Comparison of ENCODE assay signal across 8 cellular contexts in the genomic region with DNA sequence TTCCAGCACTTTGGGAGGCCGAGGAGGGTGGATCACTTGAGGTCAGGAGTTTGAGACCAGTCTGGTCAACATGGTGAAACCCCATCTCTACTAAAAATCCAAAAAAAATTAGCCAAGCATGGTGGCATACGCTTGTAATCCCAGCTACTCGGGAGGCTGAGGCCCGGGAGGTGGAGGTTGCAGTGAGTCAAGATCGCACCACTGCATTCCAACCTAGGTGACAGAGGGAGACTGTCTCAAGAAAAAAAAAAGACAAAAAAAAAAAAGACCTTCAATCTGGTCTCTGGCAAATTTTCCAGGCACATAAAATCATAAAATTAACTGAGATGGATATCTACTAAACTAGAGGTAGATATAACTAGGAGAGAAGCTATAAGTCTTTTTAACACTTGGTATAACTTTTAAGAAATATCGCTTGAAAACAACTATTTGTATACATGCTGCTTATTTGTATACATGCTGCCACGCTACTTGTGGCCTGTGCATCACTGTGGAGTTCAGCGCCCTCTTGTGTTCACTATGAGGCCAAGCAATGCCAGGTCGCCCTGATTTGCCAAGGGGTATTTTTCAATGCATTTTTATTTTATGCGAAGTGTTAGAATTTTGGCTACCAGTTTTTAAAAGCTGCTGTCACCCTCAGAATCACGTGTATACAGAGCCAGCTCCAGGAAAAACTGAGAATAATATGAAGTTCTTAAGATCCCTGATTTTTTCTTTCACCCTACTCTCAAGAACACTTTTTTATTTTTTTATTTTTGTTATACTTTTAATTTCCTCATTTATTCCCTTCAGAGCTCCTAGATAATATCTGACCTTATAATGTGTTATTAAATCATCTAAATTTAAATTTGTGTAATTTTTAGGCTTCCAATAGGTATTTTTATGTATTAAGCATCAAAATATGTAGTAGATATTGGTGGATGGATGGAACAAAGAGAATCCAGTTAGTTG. TPM values are rescaled to one million over a fixed set of nuclear protein-coding genes. Genes with fewer than 3 reads are reported as not detected.
DNase-seq lines count a peak whose midpoint lies in the region; ATAC-seq lines count a peak whose summit lies in the region.

No MANE protein-coding gene starts in this region.

- intact Hi-C loops in right cardiac atrium (cut with DNase I) (loop anchor here in 1 of 4 donors (10.0 kb wide), 1 partner anchor 284 kb away; no protein-coding TSS in a partner anchor), sciatic nerve (cut with DNase I) (no loop called here)

- DNase-seq in DMS53 treated with DMSO at 0.1 percent for 48 hours (lab: John Stamatoyannopoulos, UW; ENCODE audit: unreplicated experiment): peak; percentile 75
- DNase-seq in MV-4-11 (lab: John Stamatoyannopoulos, UW): peak; percentile 58
- DNase-seq in SW480 (ENCODE audit: low spot score): peak; percentile 86
- peak; percentile 81 for DNase-seq in amniotic stem cell (lab: John Stamatoyannopoulos, UW)
- DNase-seq in right cardiac atrium: peak in 2 of 3 donors; percentile 40 to 67
- DNase-seq in sciatic nerve (ENCODE audit: low spot score): peak; percentile 65

- no peaks in the 10 kb centered on the region for H3K9me3 ChIP-seq in right cardiac atrium (ENCODE audit: control insufficient read depth, low read length)

- no peak overlapping the region for H3K27ac ChIP-seq in right cardiac atrium (ENCODE audit: low read length)

- no peak overlapping the region for H3K4me3 ChIP-seq in right cardiac atrium (ENCODE audit: low read length)

- ATAC-seq in GM21825 (IDR thresholded peaks at IDR 0.05; ENCODE audit: unreplicated experiment) (peak; percentile 61), right cardiac atrium (peak; percentile 48 to 64), sciatic nerve (peak; percentile 68), GM19328 (IDR thresholded peaks at IDR 0.05; ENCODE audit: unreplicated experiment) (no peak)

- 30% methylated on average over 11 of the region's 11 CpGs for WGBS in right cardiac atrium

- no peaks in the 10 kb centered on the region for H3K27me3 ChIP-seq in right cardiac atrium (ENCODE audit: control insufficient read depth, insufficient read depth)

- H3K4me1 ChIP-seq in right cardiac atrium (ENCODE audit: control insufficient read depth, insufficient read depth, low read length): peaks cover 1% of the 10 kb centered on the region

RNA-seq across cellular contexts. Expression of a gene that starts 26.7 kb away (rescaled TPM):
- total RNA-seq in right cardiac atrium: 100 to 1,000 TPM; 504 to 668 (median 617) TPM
- polyA plus RNA-seq in right cardiac atrium: 708 TPM
- total RNA-seq in sciatic nerve: 58.7 TPM
